ENCODE assay signal across 26 cellular contexts in genomic region chr1:185308126-185308525, GRCh38.
"Had no signal": no experiment of that assay in that cellular context is flagged by ENCODE, and none has a peak within 500 bp of the region (broad histone marks: within the 10 kb centered on the region; RNA-seq: fewer than 3 reads in every experiment).

No MANE protein-coding gene starts in this region.

- H3K4me3 Mint-ChIP-seq: activated CD4-positive, alpha-beta memory T cell treated with anti-CD3 and anti-CD28 coated beads for 36 hours; activated naive CD8-positive, alpha-beta T cell treated with anti-CD3 and anti-CD28 coated beads for 36 hours; activated T-cell treated with anti-CD3 and anti-CD28 coated beads, Interleukin-2, amount 50 U/mL, for 4 hours; stimulated activated naive B cell treated with anti-CD40 and anti-IgM and Interleukin-4, amounts not matched to agents 10 μg/mL and 1 μg/mL and 100 μg/mL, for 72 hours had no signal

- H3K27ac Mint-ChIP-seq: activated CD4-positive, alpha-beta memory T cell treated with anti-CD3 and anti-CD28 coated beads for 36 hours; activated naive CD8-positive, alpha-beta T cell treated with anti-CD3 and anti-CD28 coated beads for 36 hours; stimulated activated naive B cell treated with anti-CD40 and anti-IgM and Interleukin-4, amounts not matched to agents 10 μg/mL and 1 μg/mL and 100 μg/mL, for 72 hours had no signal

- H2AFZ ChIP-seq: parathyroid adenoma had no signal

- H3K9me3 Mint-ChIP-seq: activated CD4-positive, alpha-beta memory T cell treated with anti-CD3 and anti-CD28 coated beads for 36 hours; activated naive CD8-positive, alpha-beta T cell treated with anti-CD3 and anti-CD28 coated beads for 36 hours; activated T-cell treated with anti-CD3 and anti-CD28 coated beads, Interleukin-2, amount 50 U/mL, for 4 hours; stimulated activated naive B cell treated with anti-CD40 and anti-IgM and Interleukin-4, amounts not matched to agents 10 μg/mL and 1 μg/mL and 100 μg/mL, for 72 hours had no signal

- H3K9ac ChIP-seq: parathyroid adenoma had no signal

- H3K27me3 ChIP-seq: adrenal gland, body of pancreas, dorsolateral prefrontal cortex, left lung, suprapubic skin, tibial artery had no signal

- H3K9me3 ChIP-seq: adrenal gland, body of pancreas, left lung, lower lobe of right lung, psoas muscle, suprapubic skin, tibial artery had no signal

- H3K27me3 Mint-ChIP-seq: activated CD4-positive, alpha-beta memory T cell treated with anti-CD3 and anti-CD28 coated beads for 36 hours; activated naive CD8-positive, alpha-beta T cell treated with anti-CD3 and anti-CD28 coated beads for 36 hours; stimulated activated naive B cell treated with anti-CD40 and anti-IgM and Interleukin-4, amounts not matched to agents 10 μg/mL and 1 μg/mL and 100 μg/mL, for 72 hours had no signal

- ATAC-seq: activated CD4-positive, CD25-positive, alpha-beta regulatory T cell treated with anti-CD3 and anti-CD28 coated beads, Interleukin-2, amount 50 U/mL, for 24 hours; activated T-cell treated with anti-CD3 and anti-CD28 coated beads, Interleukin-2, amount 50 U/mL, for 4 hours; body of pancreas; left lung; lower lobe of right lung; psoas muscle; stimulated activated naive B cell treated with anti-CD40 and anti-IgM and Interleukin-4, amounts not matched to agents 10 μg/mL and 1 μg/mL and 100 μg/mL, for 72 hours had no signal

- DNase-seq: activated CD4-positive, alpha-beta memory T cell treated with anti-CD3 and anti-CD28 coated beads for 36 hours; activated CD4-positive, alpha-beta T cell treated with anti-CD3 and anti-CD28 coated beads for 48 hours; activated naive CD4-positive, alpha-beta T cell; activated naive CD8-positive, alpha-beta T cell treated with anti-CD3 and anti-CD28 coated beads for 36 hours; activated T-cell treated with anti-CD3 and anti-CD28 coated beads, Interleukin-2, amount 50 U/mL, for 4 hours; adrenal gland; aorta; body of pancreas; cerebellar nuclear complex; dorsolateral prefrontal cortex; effector memory CD4-positive, alpha-beta T cell; left lung; lower lobe of right lung; mesendoderm; nucleus accumbens; psoas muscle; stimulated activated CD4-positive, alpha-beta T cell treated with anti-CD3 and anti-CD28 coated beads, Interleukin-15, amount 100 ng/mL, for 24 hours; stimulated activated CD4-positive, alpha-beta T cell treated with anti-CD3 and anti-CD28 coated beads, Interleukin-2, amount 100 ng/mL, for 24 hours; stimulated activated naive B cell treated with anti-CD40 and anti-IgM and Interleukin-4, amounts not matched to agents 10 μg/mL and 1 μg/mL and 100 μg/mL, for 72 hours; T1000; tibial artery; WERI-Rb-1 had no signal

- H3K27ac ChIP-seq: adrenal gland, body of pancreas, coronary artery, left lung, lower lobe of right lung, parathyroid adenoma, psoas muscle, suprapubic skin, tibial artery, WERI-Rb-1 had no signal

- H3K4me3 ChIP-seq: adrenal gland, body of pancreas, coronary artery, dorsolateral prefrontal cortex, left lung, lower lobe of right lung, psoas muscle, suprapubic skin, tibial artery had no signal
